In the genomic region with DNA sequence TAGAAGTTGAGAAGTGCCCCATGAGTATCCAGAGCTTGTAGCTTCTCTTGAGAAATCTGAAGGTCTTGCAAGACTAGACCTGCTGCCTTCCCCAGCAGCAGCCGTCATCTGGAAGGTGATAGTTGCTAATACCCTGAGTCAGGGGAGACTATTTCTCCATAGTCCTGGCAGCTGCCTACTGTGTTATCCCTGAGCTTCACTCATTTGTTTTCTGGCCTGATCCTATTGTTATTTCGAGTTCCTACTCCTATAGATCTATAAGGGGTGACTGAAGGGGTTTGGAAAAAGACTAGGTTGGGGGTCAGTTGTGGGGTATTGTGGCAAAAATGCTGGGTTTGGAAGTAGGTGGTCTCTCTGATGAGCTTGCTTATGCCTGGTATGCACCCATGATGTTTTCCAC, we compare ENCODE assay signal across 16 cellular contexts.
"Had no signal": no experiment of that assay in that cellular context is flagged by ENCODE, and none has a peak within 500 bp of the region (broad histone marks: within the 10 kb centered on the region; RNA-seq: fewer than 3 reads in every experiment).

No MANE protein-coding gene starts in this region.

- H3K9me3 ChIP-seq: left ventricle myocardium inferior, right atrium auricular region, transverse colon, vagina had no signal

- DNase-seq: activated CD4-positive, alpha-beta T cell treated with anti-CD3 and anti-CD28 coated beads, Interleukin-2, amount 50 U/mL, for 48 hours; dermis blood vessel endothelial cell; effector memory CD4-positive, alpha-beta T cell; foreskin fibroblast; kidney glomerular epithelial cell; left ventricle myocardium inferior; mammary epithelial cell; T-helper 2 cell; transverse colon; WERI-Rb-1 had no signal

- H3K27ac ChIP-seq: cardiac muscle cell, left ventricle myocardium inferior, right atrium auricular region, transverse colon, vagina, WERI-Rb-1 had no signal

- H3K27me3 ChIP-seq: cardiac muscle cell, right atrium auricular region, transverse colon, vagina had no signal

- H3K36me3 Mint-ChIP-seq: activated naive CD8-positive, alpha-beta T cell had no signal

- H3K27ac Mint-ChIP-seq: activated naive CD8-positive, alpha-beta T cell; progenitor cell of endocrine pancreas; stimulated activated naive CD8-positive, alpha-beta T cell treated with anti-CD3 and anti-CD28 coated beads, Interleukin-15, Interleukin-2, amounts not matched to agents 100 ng/mL and 50 ng/mL, for 24 hours had no signal

- H3K27me3 Mint-ChIP-seq: activated naive CD8-positive, alpha-beta T cell; progenitor cell of endocrine pancreas; stimulated activated naive CD8-positive, alpha-beta T cell treated with anti-CD3 and anti-CD28 coated beads, Interleukin-15, Interleukin-2, amounts not matched to agents 100 ng/mL and 50 ng/mL, for 24 hours had no signal

- H3K4me3 ChIP-seq: cardiac muscle cell, left ventricle myocardium inferior, right atrium auricular region, transverse colon, vagina had no signal

- H3K4me3 Mint-ChIP-seq: activated naive CD8-positive, alpha-beta T cell; stimulated activated naive CD8-positive, alpha-beta T cell treated with anti-CD3 and anti-CD28 coated beads, Interleukin-15, Interleukin-2, amounts not matched to agents 100 ng/mL and 50 ng/mL, for 24 hours had no signal

- H3K36me3 ChIP-seq: cardiac muscle cell, left ventricle myocardium inferior, right atrium auricular region, transverse colon, vagina, WERI-Rb-1 had no signal

- H3K4me1 ChIP-seq: left ventricle myocardium inferior, right atrium auricular region, transverse colon, vagina had no signal
